14 cellular contexts compared by ENCODE assay signal in the genomic region with DNA sequence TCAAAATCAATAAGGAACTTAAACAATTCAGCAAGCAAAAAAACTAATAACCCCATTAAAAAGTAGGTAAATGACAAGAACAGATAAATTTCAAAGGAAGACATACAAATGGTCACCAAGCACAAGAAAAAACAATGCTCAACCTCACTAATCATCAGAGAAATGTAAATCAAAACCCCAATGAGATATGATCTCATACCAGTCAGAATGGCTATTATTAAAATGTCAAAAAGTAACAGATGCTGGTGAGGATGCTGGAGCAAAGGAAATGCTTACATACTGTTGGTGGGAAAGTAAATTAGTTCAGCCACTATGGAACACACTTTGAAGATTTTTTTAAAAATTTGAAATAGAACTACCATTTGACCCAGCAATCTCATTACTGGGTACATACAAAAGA.
DNase-seq lines count a peak whose midpoint lies in the region; ATAC-seq, FAIRE-seq and TF ChIP-seq lines count a peak whose summit lies in the region.
"Had no signal": no experiment of that assay in that cellular context is flagged by ENCODE, and none has a peak within 500 bp of the region (broad histone marks: within the 10 kb centered on the region; RNA-seq: fewer than 3 reads in every experiment).

No MANE protein-coding gene starts in this region.

- TF ChIP-seq POLR2A in IMR-90 (IDR thresholded peaks at IDR 0.05; ENCODE audit: low read depth, low read length) = no peak
- no peak for TF ChIP-seq POLR2A in H54 (IDR thresholded peaks at IDR 0.05; ENCODE audit: low read depth, low read length)

- no peak for FAIRE-seq in H54 (lab: Jason Lieb, UNC)

- H2AFZ ChIP-seq in IMR-90 (replicated peaks; ENCODE audit: low read length, poor library complexity) = no peak overlapping the region

- POLR2A ChIA-PET in IMR-90 (lab: Charles Lee; ENCODE audit: unreplicated experiment) = no interaction called here

- no peak overlapping the region for H4K91ac ChIP-seq in IMR-90 (ENCODE audit: insufficient read depth, low read depth, low read length)

- H3K4me3 ChIP-seq in IMR-90 (ENCODE audit: insufficient read depth, low read depth, low read length) (no peak overlapping the region), fibroblast of villous mesenchyme (ENCODE audit: low read depth, low read length) (no peak overlapping the region)
- H3K4me3 ChIP-seq: BLaER1 had no signal

- no peak overlapping the region for H3K4me2 ChIP-seq in IMR-90 (ENCODE audit: low read depth, low read length)
- H3K4me2 ChIP-seq: BLaER1 had no signal

- peak; percentile 14 for DNase-seq in DMS 273 (lab: John Stamatoyannopoulos, UW; ENCODE audit: unreplicated experiment)
- no peak for DNase-seq in DMS 273 treated with DMSO at 0.1 percent for 48 hours (lab: John Stamatoyannopoulos, UW)
- no peak for DNase-seq in IMR-90
- peak; percentile 53 for DNase-seq in fibroblast of villous mesenchyme (ENCODE audit: low read depth)
- no peak for DNase-seq in H54 (ENCODE audit: insufficient read length, low spot score)
- no peak for DNase-seq in activated CD8-positive, alpha-beta memory T cell treated with anti-CD3 and anti-CD28 coated beads, Interleukin-2, amount 50 U/mL, for 48 hours
- no peak for DNase-seq in NCI-H345 (lab: John Stamatoyannopoulos, UW)
- DNase-seq: AML-193; CD8-positive, alpha-beta memory T cell; DMS79; GF-D8; KBM-7 had no signal

- dilution Hi-C loops in IMR-90 (cut with HindIII; ENCODE audit: low sequenced_read_pairs, unreplicated experiment) = no loop called here

- H2AK9ac ChIP-seq in IMR-90 (replicated peaks; ENCODE audit: low read depth, low read length, poor library complexity) = no peak overlapping the region

- H3K9ac ChIP-seq in IMR-90 (ENCODE audit: low read depth, low read length) = no peak overlapping the region
- H3K9ac ChIP-seq: BLaER1 had no signal

- no peaks in the 10 kb centered on the region for H3K27me3 ChIP-seq in IMR-90 (ENCODE audit: control insufficient read depth, insufficient read depth, low read length)
- H3K27me3 ChIP-seq: BLaER1 had no signal

- H3K23ac ChIP-seq in IMR-90 (ENCODE audit: low read depth, low read length) = no peak overlapping the region

- ATAC-seq in IMR-90 (ENCODE audit: low read depth) = no peak
- ATAC-seq: HCT116 had no signal

- H3K9me1 ChIP-seq in IMR-90 (ENCODE audit: insufficient read depth, low read length) = no peaks in the 10 kb centered on the region; the same call in 1 of the 2 replicates

- H2BK15ac ChIP-seq in IMR-90 (ENCODE audit: low read depth, low read length) = no peak overlapping the region; the same call in 2 of the 3 replicates

- peak overlapping the region; percentile 98; the same call in 1 of the 2 replicates for H3K18ac ChIP-seq in IMR-90 (ENCODE audit: low read depth, low read length)

- H2BK20ac ChIP-seq in IMR-90 (ENCODE audit: low read depth, low read length) = peak overlapping the region; percentile 39

- no peaks in the 10 kb centered on the region for H3K79me1 ChIP-seq in IMR-90 (ENCODE audit: low read depth in 1 of 2, low read length in 2 of 2)

- no peak for TF ChIP-seq RAD21 in IMR-90 (IDR thresholded peaks at IDR 0.05; ENCODE audit: low read length)

- H4K5ac ChIP-seq in IMR-90 (ENCODE audit: low read depth, low read length) = no peak overlapping the region

- peak overlapping the region; percentile 99; the same call in 1 of the 2 replicates for H2BK120ac ChIP-seq in IMR-90 (ENCODE audit: low read depth, low read length)

- intact Hi-C loops in IMR-90 (cut with micrococcal nuclease) = loop anchor here (10.0 kb wide), 2 partner anchors 242 to 962 kb away; no protein-coding TSS in a partner anchor

- no peak overlapping the region for H3K14ac ChIP-seq in IMR-90 (replicated peaks; ENCODE audit: low read depth, low read length)

- H3K27ac ChIP-seq in IMR-90 (ENCODE audit: insufficient read depth, low read length) = no peak overlapping the region
- H3K27ac ChIP-seq: BLaER1 had no signal

- BruUV-seq in IMR-90 (replicated peaks; lab: Mats Ljungman, UMichigan) = no TSS peak

- H2BK5ac ChIP-seq in IMR-90 (ENCODE audit: low read depth, low read length, poor library complexity, severe bottlenecking) = peak overlapping the region; percentile 100

- in situ Hi-C loops in IMR-90 (cut with MboI; ENCODE audit: low sequenced_read_pairs) = no loop called here

- H3K56ac ChIP-seq in IMR-90 (ENCODE audit: extremely low read depth, insufficient read depth, low read length) = no peak overlapping the region

- peak overlapping the region; percentile 9 to 88; a peak in 2 of 4 replicates for H4K8ac ChIP-seq in IMR-90 (ENCODE audit: low read depth in 2 of 2, low read length in 2 of 2)

- H3K36me3 ChIP-seq in IMR-90 (ENCODE audit: control insufficient read depth, insufficient read depth, low read length) = no peaks in the 10 kb centered on the region
- H3K36me3 ChIP-seq: BLaER1 had no signal

- no peaks in the 10 kb centered on the region; the same call in 1 of the 2 replicates for H3K9me3 ChIP-seq in IMR-90 (ENCODE audit: control insufficient read depth, insufficient read depth, low read length)
- H3K9me3 ChIP-seq: BLaER1 had no signal

- TF ChIP-seq CTCF in IMR-90 (conservative IDR thresholded peaks at IDR 0.05; ENCODE audit: low read depth, low read length) = no peak
- no peak for TF ChIP-seq CTCF in fibroblast of villous mesenchyme (IDR thresholded peaks at IDR 0.05; ENCODE audit: insufficient read depth, low read depth, low read length)

- H3K4me1 ChIP-seq in IMR-90 (ENCODE audit: control insufficient read depth, insufficient read depth, low read length) = peaks cover 6% of the 10 kb centered on the region; the same call in 1 of the 2 replicates
- H3K4me1 ChIP-seq: BLaER1 had no signal

- H4K20me1 ChIP-seq in IMR-90 (ENCODE audit: insufficient read depth, low read length) = no peaks in the 10 kb centered on the region
- H4K20me1 ChIP-seq: BLaER1 had no signal

- H3K4ac ChIP-seq in IMR-90 (ENCODE audit: low read depth, low read length) = no peak overlapping the region

- H2AK5ac ChIP-seq in IMR-90 (ENCODE audit: low read depth, low read length) = no peak overlapping the region

- CTCF ChIA-PET in IMR-90 (lab: Yijun Ruan, JAX) = no interaction called here

TF ChIP-seq in IMR-90, 13 proteins besides CTCF, POLR2A, EP300 and RAD21:
- TF ChIP-seq FOS (IDR thresholded peaks at IDR 0.05; ENCODE audit: low read depth, low read length) (no peak), BHLHE40 (IDR thresholded peaks at IDR 0.05; ENCODE audit: low read depth, low read length) (no peak), RFX5 (IDR thresholded peaks at IDR 0.05; ENCODE audit: low read depth, low read length) (no peak), SMC3 (IDR thresholded peaks at IDR 0.05; ENCODE audit: low read depth, low read length) (no peak), MAZ (IDR thresholded peaks at IDR 0.05; ENCODE audit: borderline replicate concordance, low read depth, low read length) (no peak), NFE2L2 (IDR thresholded peaks at IDR 0.05; ENCODE audit: low read depth, low read length) (no peak), RCOR1 (IDR thresholded peaks at IDR 0.05; ENCODE audit: insufficient replicate concordance, low read length) (no peak)
- TF ChIP-seq, protein P1, sequence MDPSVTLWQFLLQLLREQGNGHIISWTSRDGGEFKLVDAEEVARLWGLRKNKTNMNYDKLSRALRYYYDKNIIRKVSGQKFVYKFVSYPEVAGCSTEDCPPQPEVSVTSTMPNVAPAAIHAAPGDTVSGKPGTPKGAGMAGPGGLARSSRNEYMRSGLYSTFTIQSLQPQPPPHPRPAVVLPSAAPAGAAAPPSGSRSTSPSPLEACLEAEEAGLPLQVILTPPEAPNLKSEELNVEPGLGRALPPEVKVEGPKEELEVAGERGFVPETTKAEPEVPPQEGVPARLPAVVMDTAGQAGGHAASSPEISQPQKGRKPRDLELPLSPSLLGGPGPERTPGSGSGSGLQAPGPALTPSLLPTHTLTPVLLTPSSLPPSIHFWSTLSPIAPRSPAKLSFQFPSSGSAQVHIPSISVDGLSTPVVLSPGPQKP (IDR thresholded peaks at IDR 0.05; ENCODE audit: borderline replicate concordance, low read depth, low read length) = no peak

Comparison
In these comparisons a context has a peak if more than half of its experiments do, and no peak if none do; other contexts are left out.
1. DNase-seq: peak in DMS 273 (single experiment) and fibroblast of villous mesenchyme (single experiment); none in DMS 273 treated with DMSO at 0.1 percent for 48 hours (single experiment), IMR-90 (single experiment), H54 (single experiment), activated CD8-positive, alpha-beta memory T cell treated with anti-CD3 and anti-CD28 coated beads, Interleukin-2, amount 50 U/mL, for 48 hours (single experiment) and NCI-H345 (single experiment).